In the genomic region with DNA sequence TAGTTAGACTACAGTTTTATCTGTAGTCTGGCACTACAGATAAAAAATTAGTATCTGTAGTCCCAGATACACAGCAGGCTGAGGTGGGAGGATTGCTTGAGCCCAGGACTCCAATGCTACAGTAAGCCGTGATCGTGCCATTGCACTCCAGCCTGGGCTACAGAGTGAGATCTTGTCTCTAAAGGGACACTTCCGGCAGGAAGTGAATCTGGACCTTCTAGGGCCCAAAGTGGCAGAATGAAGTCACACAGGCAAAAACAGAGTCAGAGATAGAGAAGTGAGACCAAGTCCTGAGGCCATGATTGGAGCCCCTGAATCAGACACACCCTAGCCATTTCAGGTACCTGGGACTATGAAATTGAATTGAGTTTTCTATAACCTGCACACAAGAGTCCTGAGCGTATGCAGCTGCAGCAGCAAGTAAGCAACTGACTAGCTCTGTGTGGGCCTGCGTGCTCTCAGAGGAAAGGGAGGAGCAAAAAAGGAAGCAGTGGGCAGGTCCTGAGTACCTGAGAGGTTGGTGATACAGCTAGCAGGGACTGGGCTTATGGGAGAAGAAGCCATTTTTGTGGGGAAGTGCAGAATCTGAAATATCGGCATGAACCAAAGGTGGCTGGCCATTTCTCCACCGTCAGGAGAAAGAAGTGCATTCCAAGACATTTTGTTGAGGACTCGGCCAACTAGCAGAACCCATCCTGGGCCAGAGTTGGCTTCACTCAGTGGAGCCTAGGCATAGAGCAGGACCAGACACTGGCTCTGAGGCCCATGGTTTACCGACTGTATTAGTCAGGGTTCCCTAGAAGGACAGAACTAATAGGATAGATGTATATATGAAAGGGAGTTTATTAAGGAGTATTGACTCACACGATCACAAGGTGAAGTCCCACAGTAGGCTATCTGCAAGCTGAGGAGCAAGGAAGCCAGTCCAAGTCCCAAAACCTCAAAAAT, we compare ENCODE assay signal across 12 cellular contexts. TPM values are rescaled to one million over a fixed set of nuclear protein-coding genes. Genes with fewer than 3 reads are reported as not detected.
DNase-seq lines count a peak whose midpoint lies in the region; ATAC-seq, FAIRE-seq and TF ChIP-seq lines count a peak whose summit lies in the region.
"Had no signal": no experiment of that assay in that cellular context is flagged by ENCODE, and none has a peak within 500 bp of the region (broad histone marks: within the 10 kb centered on the region; RNA-seq: fewer than 3 reads in every experiment).

No MANE protein-coding gene starts in this region.

- H3K9me3 ChIP-seq in PC-3 (ENCODE audit: low read length) (no peaks in the 10 kb centered on the region), H1 (ENCODE audit: insufficient read depth in 2 of 2, low read depth in 1 of 2, low read length in 1 of 2) (no peaks in the 10 kb centered on the region)

- no peak for ATAC-seq in PC-3
- ATAC-seq: Panc1 had no signal

- H3K36me3 Mint-ChIP-seq in endothelial cell (ENCODE audit: low read depth, unreplicated experiment): no peaks in the 10 kb centered on the region

- intact Hi-C loops in PC-3 (cut with micrococcal nuclease): no loop called here

- H3K14ac ChIP-seq in H1 (ENCODE audit: insufficient read length): no peak overlapping the region

- peak overlapping the region; percentile 23; the same call in 1 of the 2 replicates for H2BK12ac ChIP-seq in H1 (ENCODE audit: low read depth, low read length)

- peak; percentile 7 to 19 for DNase-seq in stimulated activated CD4-positive, alpha-beta T cell treated with anti-CD3 and anti-CD28 coated beads, Interleukin-4, amount 100 ng/mL, for 4 hours
- DNase-seq in stimulated activated CD4-positive, alpha-beta T cell treated with anti-CD3 and anti-CD28 coated beads, Interleukin-1b, Interleukin-23, amount 100 ng/mL, for 48 hours: no peak
- DNase-seq in PC-3: no peak
- peak in 1 of 2 experiments; percentile 26 for DNase-seq in H1 (ENCODE audit: low read depth in 1 of 2, low spot score in 2 of 2)
- DNase-seq in endothelial cell (ENCODE audit: low spot score): no peak
- no peak for DNase-seq in NCI-H748 treated with DMSO at 0.1 percent for 48 hours (lab: John Stamatoyannopoulos, UW)
- DNase-seq in activated CD4-positive, CD25-positive, alpha-beta regulatory T cell (lab: John Stamatoyannopoulos, UW): no peak
- DNase-seq in HuH-7.5 (ENCODE audit: low spot score): no peak
- DNase-seq: amygdala, C1 segment of cervical spinal cord, NCI-H187 had no signal

- H3K36me3 ChIP-seq in PC-3 (ENCODE audit: low read depth, low read length) (no peaks in the 10 kb centered on the region), H1 (ENCODE audit: control insufficient read depth in 2 of 4, insufficient read depth in 4 of 4, low read length in 3 of 4) (no peaks in the 10 kb centered on the region)

- H3K23me2 ChIP-seq in H1 (ENCODE audit: low read depth, low read length): no peaks in the 10 kb centered on the region

- no peak for TF ChIP-seq EP300 in H1 (IDR thresholded peaks at IDR 0.05; ENCODE audit: borderline replicate concordance in 1 of 2, low read depth in 2 of 2, low read length in 2 of 2)

- no peak overlapping the region for H3K23ac ChIP-seq in H1 (ENCODE audit: insufficient read length)

- no peaks in the 10 kb centered on the region for H3K9me3 Mint-ChIP-seq in endothelial cell (ENCODE audit: unreplicated experiment)

- H3K27me3 Mint-ChIP-seq in endothelial cell (ENCODE audit: unreplicated experiment): peaks cover 6% of the 10 kb centered on the region

- H3K27ac ChIP-seq in PC-3 (ENCODE audit: low read length): peak overlapping the region; percentile 92
- H3K27ac ChIP-seq in H1 (ENCODE audit: low read depth, low read length): no peak overlapping the region

- no peak overlapping the region for H2BK15ac ChIP-seq in H1 (ENCODE audit: low read length)

- no peaks in the 10 kb centered on the region for H3K79me1 ChIP-seq in H1 (ENCODE audit: low read depth, low read length)

- no peak overlapping the region for H3K18ac ChIP-seq in H1 (ENCODE audit: extremely low read depth, low read length)

- no peaks in the 10 kb centered on the region for H3K9me2 ChIP-seq in PC-3 (replicated peaks; ENCODE audit: low read length)

- no peak overlapping the region for H2AK5ac ChIP-seq in H1 (ENCODE audit: low read depth, low read length)

- no peak overlapping the region for H3K27ac Mint-ChIP-seq in endothelial cell (ENCODE audit: unreplicated experiment)

- H2BK5ac ChIP-seq in H1 (ENCODE audit: low read depth, low read length): no peak overlapping the region

- H3K4me3 Mint-ChIP-seq in endothelial cell (ENCODE audit: unreplicated experiment): no peak overlapping the region

- H3K56ac ChIP-seq in H1 (replicated peaks; ENCODE audit: insufficient read length, low read depth, low read length): no peak overlapping the region

- FAIRE-seq in H1 (lab: Jason Lieb, UNC): no peak

- no peak overlapping the region for H3K4ac ChIP-seq in H1 (replicated peaks; ENCODE audit: insufficient read length, low read depth, low read length)

- no peaks in the 10 kb centered on the region for H3F3A ChIP-seq in PC-3 (ENCODE audit: low read length, unreplicated experiment)

- H2BK20ac ChIP-seq in H1 (ENCODE audit: low read length): 0 out of 2 replicates have a peak overlapping the region, but pooled peaks have one; percentile 16

- H3K4me1 ChIP-seq in PC-3 (ENCODE audit: insufficient read depth, low read length) (peaks cover 22% of the 10 kb centered on the region), H1 (replicated peaks in 1 of 4; ENCODE audit: control insufficient read depth in 3 of 4, insufficient read depth in 4 of 4, low read length in 3 of 4) (no peaks in the 10 kb centered on the region; a peak in 2 of 7 replicates)

- peak overlapping the region; percentile 48; the same call in 1 of the 2 replicates for H3K4me3 ChIP-seq in PC-3 (ENCODE audit: low read length)
- H3K4me3 ChIP-seq in H1 (ENCODE audit: extremely low read depth in 1 of 4, insufficient read depth in 2 of 4, low read depth in 3 of 4, low read length in 4 of 4): no peak overlapping the region

- 93% methylated on average over 10 of the region's 10 CpGs; no CpG with 5 or more reads in 1 of the 2 experiments for WGBS in H1 (ENCODE audit: extremely low coverage in 1 of 2, insufficient coverage in 1 of 2, insufficient read length in 1 of 2, insufficient replicate concordance in 2 of 2, low coverage in 1 of 2, low lambda C conversion rate in 2 of 2, missing lambda C conversion rate in 1 of 2), 2 experiments

- TF ChIP-seq CTCF in PC-3 (conservative IDR thresholded peaks at IDR 0.05; ENCODE audit: low read depth, low read length) (no peak), H1 (IDR thresholded peaks at IDR 0.05; ENCODE audit: control extremely low read depth in 1 of 3, insufficient read depth in 1 of 3, low read depth in 1 of 3, low read length in 3 of 3) (no peak), endothelial cell (IDR thresholded peaks at IDR 0.05; ENCODE audit: unreplicated experiment) (no peak)

- no peak overlapping the region for H4K8ac ChIP-seq in H1 (ENCODE audit: extremely low read depth, insufficient read depth, low read length)

- H3K4me2 ChIP-seq in PC-3 (ENCODE audit: low read length) (peak overlapping the region; percentile 77), H1 (ENCODE audit: insufficient read depth in 1 of 2, low read depth in 2 of 2, low read length in 2 of 2) (no peak overlapping the region)

- no peak for TF ChIP-seq RAD21 in H1 (IDR thresholded peaks at IDR 0.05 in 1 of 2, conservative IDR thresholded peaks at IDR 0.05 in 1 of 2; ENCODE audit: low read depth in 2 of 2, low read length in 2 of 2)

- no peak for TF ChIP-seq POLR2A in H1 (IDR thresholded peaks at IDR 0.05; ENCODE audit: control extremely low read depth in 1 of 2, low read depth in 2 of 2, low read length in 2 of 2)

- H4K20me1 ChIP-seq in PC-3 (ENCODE audit: low read length) (no peaks in the 10 kb centered on the region), H1 (replicated peaks in 1 of 2; ENCODE audit: control insufficient read depth in 1 of 2, insufficient read depth in 2 of 2, low read length in 2 of 2) (no peaks in the 10 kb centered on the region)

- H2AFZ ChIP-seq in PC-3 (ENCODE audit: low read length): peak overlapping the region; percentile 73; the same call in 1 of the 2 replicates
- H2AFZ ChIP-seq in H1 (ENCODE audit: low read length): no peak overlapping the region

- no TSS peak for BruUV-seq in PC-3 (replicated peaks; lab: Mats Ljungman, UMichigan)

- H4K91ac ChIP-seq in H1 (replicated peaks; ENCODE audit: insufficient read length, low read length): no peak overlapping the region

- no peak overlapping the region for H4K5ac ChIP-seq in H1 (ENCODE audit: insufficient read length, low read depth, low read length)

- POLR2A ChIA-PET in PC-3 (lab: Charles Lee; ENCODE audit: unreplicated experiment): no interaction called here
- POLR2A ChIA-PET in H1 (lab: Charles Lee; ENCODE audit: partially characterized antibody): no interaction called here

- no peaks in the 10 kb centered on the region for H3K4me1 Mint-ChIP-seq in endothelial cell (ENCODE audit: unreplicated experiment)

- no peak overlapping the region for H2BK120ac ChIP-seq in H1 (replicated peaks; ENCODE audit: low read depth, low read length)

- H3K9ac ChIP-seq in PC-3 (ENCODE audit: low read length): peak overlapping the region; percentile 40
- no peak overlapping the region for H3K9ac ChIP-seq in H1 (replicated peaks in 1 of 4; ENCODE audit: extremely low read depth in 1 of 4, low read depth in 3 of 4, low read length in 3 of 4)

- CTCF ChIA-PET in PC-3 (lab: Charles Lee) (no interaction called here), H1 (lab: Charles Lee; ENCODE audit: partially characterized antibody) (interaction anchor here (1.2 to 2.8 kb wide), 2 partner anchors 13 to 29 kb away, joined by 4 to 14 read pairs; no protein-coding TSS in a partner anchor)

- H3K79me2 ChIP-seq in PC-3 (ENCODE audit: low read length) (no peaks in the 10 kb centered on the region), H1 (ENCODE audit: control insufficient read depth in 1 of 2, insufficient read depth in 2 of 2, low read length in 2 of 2) (no peaks in the 10 kb centered on the region)

- H3K27me3 ChIP-seq in PC-3 (ENCODE audit: low read length) (no peaks in the 10 kb centered on the region), H1 (replicated peaks in 1 of 4; ENCODE audit: control insufficient read depth in 3 of 4, extremely low read depth in 1 of 4, insufficient read depth in 3 of 4, low read length in 3 of 4) (peaks cover 0 to 2% (median 0%) of the 10 kb centered on the region in 4 experiments; a peak in 1 of 7 replicates)

TF ChIP-seq in H1, 55 proteins besides CTCF, POLR2A, EP300 and RAD21 (continues in another document):
- TF ChIP-seq GABPA (IDR thresholded peaks at IDR 0.05; ENCODE audit: borderline replicate concordance, insufficient read depth, low read length): no peak

RNA-seq across cellular contexts. Expression of a gene that starts 27.2 kb away (rescaled TPM):
- 38.4 and 40.0 TPM in 2 replicates for total RNA-seq in PC-3 (2014; rRNA removed)
- 119 and 120 TPM in 2 replicates for total RNA-seq in H1 (2021; fragmentation: NEBNext Ultra II Directional; extraction: Animal tissue kit (Norgen Biotek cat#: 25700))
- polyA plus RNA-seq in H1 (2011; rRNA removed): 27.7 and 42.5 TPM in 2 replicates
- polyA plus RNA-seq in H1 (2011; cell fraction: cytosol; rRNA removed): 45.8 TPM
- 101 TPM for polyA plus RNA-seq in H1 (2011; cell fraction: nucleus; rRNA removed)
- polyA plus RNA-seq in H1 (2012, experiment 1 of 2): 76.6 to 117 TPM (median 91.0 TPM) in 4 replicates
- 11.0 TPM for polyA plus RNA-seq in H1 (2012, experiment 2 of 2)
- polyA plus RNA-seq in H1 (2013, experiment 1 of 2): 160 TPM
- 158 TPM for polyA plus RNA-seq in H1 (2013, experiment 2 of 2)
- 69.2 and 75.1 TPM in 2 replicates for polyA minus RNA-seq in H1 (2011; rRNA and poly(A)+ RNA removed)
- 31.0 TPM for polyA minus RNA-seq in H1 (2011; cell fraction: cytosol; rRNA and poly(A)+ RNA removed)
- 169 TPM for polyA minus RNA-seq in H1 (2011; cell fraction: nucleus; rRNA and poly(A)+ RNA removed)
- 112 TPM for total RNA-seq in endothelial cell (ENCODE audit: unreplicated experiment)

Comparison
In these comparisons a context has a peak if more than half of its experiments do, and no peak if none do; other contexts are left out.
1. DNase-seq: peak in stimulated activated CD4-positive, alpha-beta T cell treated with anti-CD3 and anti-CD28 coated beads, Interleukin-4, amount 100 ng/mL, for 4 hours (2 of 2); none in stimulated activated CD4-positive, alpha-beta T cell treated with anti-CD3 and anti-CD28 coated beads, Interleukin-1b, Interleukin-23, amount 100 ng/mL, for 48 hours (single experiment), PC-3 (single experiment), endothelial cell (single experiment), NCI-H748 treated with DMSO at 0.1 percent for 48 hours (single experiment), activated CD4-positive, CD25-positive, alpha-beta regulatory T cell (0 of 4) and HuH-7.5 (single experiment).